In genomic region chr12:46370380-46370734, GRCh38 we compare ENCODE assay signal across 1 cellular context.
TF ChIP-seq lines count a peak whose summit lies in the region.

No MANE protein-coding gene starts in this region.

TF ChIP-seq in HepG2, 621 proteins besides CTCF, POLR2A, EP300 and RAD21 (continued from another document):
- TF ChIP-seq STAT6 (CRISPR knock-in tag; IDR thresholded peaks at IDR 0.05; ENCODE audit: borderline replicate concordance) = no peak
- TF ChIP-seq PAF1 (CRISPR knock-in tag; IDR thresholded peaks at IDR 0.05) = peak; percentile 92; the same call in 1 of the 2 replicates
- TF ChIP-seq ZNF3 (CRISPR knock-in tag; IDR thresholded peaks at IDR 0.05) = no peak
- TF ChIP-seq, protein P1, sequence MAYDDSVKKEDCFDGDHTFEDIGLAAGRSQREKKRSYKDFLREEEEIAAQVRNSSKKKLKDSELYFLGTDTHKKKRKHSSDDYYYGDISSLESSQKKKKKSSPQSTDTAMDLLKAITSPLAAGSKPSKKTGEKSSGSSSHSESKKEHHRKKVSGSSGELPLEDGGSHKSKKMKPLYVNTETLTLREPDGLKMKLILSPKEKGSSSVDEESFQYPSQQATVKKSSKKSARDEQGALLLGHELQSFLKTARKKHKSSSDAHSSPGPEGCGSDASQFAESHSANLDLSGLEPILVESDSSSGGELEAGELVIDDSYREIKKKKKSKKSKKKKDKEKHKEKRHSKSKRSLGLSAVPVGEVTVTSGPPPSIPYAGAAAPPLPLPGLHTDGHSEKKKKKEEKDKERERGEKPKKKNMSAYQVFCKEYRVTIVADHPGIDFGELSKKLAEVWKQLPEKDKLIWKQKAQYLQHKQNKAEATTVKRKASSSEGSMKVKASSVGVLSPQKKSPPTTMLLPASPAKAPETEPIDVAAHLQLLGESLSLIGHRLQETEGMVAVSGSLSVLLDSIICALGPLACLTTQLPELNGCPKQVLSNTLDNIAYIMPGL (CRISPR knock-in tag; IDR thresholded peaks at IDR 0.05; ENCODE audit: borderline replicate concordance in 1 of 2, low read depth in 1 of 2) = 0 out of 4 replicates have a peak, but pooled peaks of 1 of the 2 experiments have one; percentile 0
- peak; percentile 78 for TF ChIP-seq RBM22 (optimal IDR thresholded peaks at IDR 0.05; ENCODE audit: low read length)
- no peak for TF ChIP-seq ZNF556 (CRISPR knock-in tag; IDR thresholded peaks at IDR 0.05; ENCODE audit: borderline replicate concordance)
- TF ChIP-seq ERF (CRISPR knock-in tag; IDR thresholded peaks at IDR 0.05) = no peak
- peak; percentile 6; the same call in 1 of the 2 replicates for TF ChIP-seq HOXA5 (CRISPR knock-in tag; IDR thresholded peaks at IDR 0.05)
- no peak for TF ChIP-seq ZNF570 (CRISPR knock-in tag; IDR thresholded peaks at IDR 0.05; ENCODE audit: borderline replicate concordance)
- no peak for TF ChIP-seq ISL2 (CRISPR knock-in tag; IDR thresholded peaks at IDR 0.05)
- 0 out of 2 replicates have a peak, but pooled peaks have one; percentile 36 for TF ChIP-seq MBD4 (IDR thresholded peaks at IDR 0.05; ENCODE audit: borderline replicate concordance, low read length)
- TF ChIP-seq SATB2 (CRISPR knock-in tag; IDR thresholded peaks at IDR 0.05) = no peak
- 0 out of 2 replicates have a peak, but pooled peaks have one; percentile 17 for TF ChIP-seq KLF12 (CRISPR knock-in tag; IDR thresholded peaks at IDR 0.05; ENCODE audit: borderline replicate concordance)
- TF ChIP-seq, protein P2, sequence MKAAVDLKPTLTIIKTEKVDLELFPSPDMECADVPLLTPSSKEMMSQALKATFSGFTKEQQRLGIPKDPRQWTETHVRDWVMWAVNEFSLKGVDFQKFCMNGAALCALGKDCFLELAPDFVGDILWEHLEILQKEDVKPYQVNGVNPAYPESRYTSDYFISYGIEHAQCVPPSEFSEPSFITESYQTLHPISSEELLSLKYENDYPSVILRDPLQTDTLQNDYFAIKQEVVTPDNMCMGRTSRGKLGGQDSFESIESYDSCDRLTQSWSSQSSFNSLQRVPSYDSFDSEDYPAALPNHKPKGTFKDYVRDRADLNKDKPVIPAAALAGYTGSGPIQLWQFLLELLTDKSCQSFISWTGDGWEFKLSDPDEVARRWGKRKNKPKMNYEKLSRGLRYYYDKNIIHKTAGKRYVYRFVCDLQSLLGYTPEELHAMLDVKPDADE (CRISPR knock-in tag; IDR thresholded peaks at IDR 0.05) = no peak
- TF ChIP-seq HNRNPL (IDR thresholded peaks at IDR 0.05; ENCODE audit: low read depth, low read length) = peak; percentile 19; the same call in 1 of the 2 replicates
